Comparison of ENCODE assay signal across 9 cellular contexts in the genomic region with DNA sequence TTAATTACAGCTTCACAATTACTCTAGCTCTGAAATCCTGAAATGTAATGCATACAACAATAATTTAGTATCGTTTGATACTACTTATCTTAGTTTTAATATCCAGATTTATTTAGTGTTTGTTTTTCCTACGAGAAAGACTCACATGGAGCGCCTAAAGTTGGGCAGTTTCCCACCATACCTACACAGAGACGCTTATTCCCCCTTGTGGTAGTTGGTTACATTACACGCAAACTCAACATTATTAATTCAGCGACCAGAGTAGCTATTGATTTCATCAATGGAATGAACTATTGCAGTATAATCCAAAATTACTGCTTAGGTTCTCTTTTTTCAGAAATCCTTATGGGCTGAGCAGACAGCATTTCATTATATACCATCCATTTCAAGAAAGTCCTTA.
DNase-seq lines count a peak whose midpoint lies in the region; FAIRE-seq and TF ChIP-seq lines count a peak whose summit lies in the region.
"Had no signal": no experiment of that assay in that cellular context is flagged by ENCODE, and none has a peak within 500 bp of the region (broad histone marks: within the 10 kb centered on the region; RNA-seq: fewer than 3 reads in every experiment).

No MANE protein-coding gene starts in this region.

- TF ChIP-seq EP300 in H1 (IDR thresholded peaks at IDR 0.05; ENCODE audit: borderline replicate concordance in 1 of 2, low read depth in 2 of 2, low read length in 2 of 2): no peak

- TF ChIP-seq RAD21 in H1 (IDR thresholded peaks at IDR 0.05 in 1 of 2, conservative IDR thresholded peaks at IDR 0.05 in 1 of 2; ENCODE audit: low read depth in 2 of 2, low read length in 2 of 2): peak; percentile 77

- H3K79me2 ChIP-seq in H1 (ENCODE audit: control insufficient read depth in 1 of 2, insufficient read depth in 2 of 2, low read length in 2 of 2): no peaks in the 10 kb centered on the region

- no peak for TF ChIP-seq POLR2A in H1 (IDR thresholded peaks at IDR 0.05; ENCODE audit: control extremely low read depth in 1 of 2, low read depth in 2 of 2, low read length in 2 of 2)

- no peak overlapping the region for H2BK15ac ChIP-seq in H1 (ENCODE audit: low read length)

- H3K27me3 Mint-ChIP-seq in activated naive CD8-positive, alpha-beta T cell treated with anti-CD3 and anti-CD28 coated beads for 36 hours: no peaks in the 10 kb centered on the region
- H3K27me3 Mint-ChIP-seq: CD4-positive, alpha-beta memory T cell had no signal

- no peak overlapping the region for H3K27ac Mint-ChIP-seq in activated naive CD8-positive, alpha-beta T cell treated with anti-CD3 and anti-CD28 coated beads for 36 hours
- H3K27ac Mint-ChIP-seq: CD4-positive, alpha-beta memory T cell had no signal

- no peaks in the 10 kb centered on the region; a peak in 1 of 7 replicates for H3K4me1 ChIP-seq in H1 (replicated peaks in 1 of 4; ENCODE audit: control insufficient read depth in 3 of 4, insufficient read depth in 4 of 4, low read length in 3 of 4)
- no peaks in the 10 kb centered on the region for H3K4me1 ChIP-seq in tibial artery
- no peaks in the 10 kb centered on the region for H3K4me1 ChIP-seq in kidney (ENCODE audit: control insufficient read depth in 1 of 2, insufficient read depth in 1 of 2, low read depth in 1 of 2, low read length in 2 of 2)

- H2BK120ac ChIP-seq in H1 (replicated peaks; ENCODE audit: low read depth, low read length): no peak overlapping the region

- WGBS in H1 (ENCODE audit: extremely low coverage in 1 of 2, insufficient coverage in 1 of 2, insufficient read length in 1 of 2, insufficient replicate concordance in 2 of 2, low coverage in 1 of 2, low lambda C conversion rate in 2 of 2, missing lambda C conversion rate in 1 of 2), 2 experiments: 32% methylated on average over 6 of the region's 6 CpGs; no CpG with 5 or more reads in 1 of the 2 experiments

- no peak overlapping the region for H2BK20ac ChIP-seq in H1 (ENCODE audit: low read length)

- H2AFZ ChIP-seq in H1 (ENCODE audit: low read length): no peak overlapping the region

- H3K4me3 ChIP-seq in H1 (ENCODE audit: extremely low read depth in 1 of 4, insufficient read depth in 2 of 4, low read depth in 3 of 4, low read length in 4 of 4): no peak overlapping the region
- no peak overlapping the region for H3K4me3 ChIP-seq in tibial artery
- no peak overlapping the region for H3K4me3 ChIP-seq in kidney (ENCODE audit: low read length in 2 of 2)

- DNase-seq in NCI-H82 (lab: John Stamatoyannopoulos, UW) (peak; percentile 63), NCI-H82 treated with DMSO at 0.1 percent for 48 hours (lab: John Stamatoyannopoulos, UW; ENCODE audit: unreplicated experiment) (no peak), M059J (ENCODE audit: low read depth) (peak; percentile 15), H1 (ENCODE audit: low read depth in 1 of 2, low spot score in 2 of 2) (no peak), tibial artery (no peak), kidney (no peak)
- no peak for DNase-seq in activated naive CD8-positive, alpha-beta T cell treated with anti-CD3 and anti-CD28 coated beads for 36 hours
- DNase-seq in activated CD4-positive, alpha-beta T cell treated with anti-CD3 and anti-CD28 coated beads, Interleukin-2, amount 50 U/mL, for 4 hours: no peak
- DNase-seq: CD4-positive, alpha-beta memory T cell had no signal

- H3K9me3 Mint-ChIP-seq in activated naive CD8-positive, alpha-beta T cell treated with anti-CD3 and anti-CD28 coated beads for 36 hours: peaks cover 3% of the 10 kb centered on the region

- H3K4ac ChIP-seq in H1 (replicated peaks; ENCODE audit: insufficient read length, low read depth, low read length): no peak overlapping the region

- FAIRE-seq in H1 (lab: Jason Lieb, UNC) (peak; percentile 87), kidney (lab: Jason Lieb, UNC) (no peak)

- H2BK5ac ChIP-seq in H1 (ENCODE audit: low read depth, low read length): no peak overlapping the region

- H3K27ac ChIP-seq in H1 (ENCODE audit: low read depth, low read length) (no peak overlapping the region), tibial artery (no peak overlapping the region), kidney (ENCODE audit: low read depth in 2 of 2, low read length in 2 of 2) (no peak overlapping the region)

- no peak overlapping the region for H4K5ac ChIP-seq in H1 (ENCODE audit: insufficient read length, low read depth, low read length)

- no peak overlapping the region for H2AK5ac ChIP-seq in H1 (ENCODE audit: low read depth, low read length)

- CTCF ChIA-PET in H1 (lab: Charles Lee; ENCODE audit: partially characterized antibody): interaction anchor here (0.6 to 3.0 kb wide), 43 partner anchors 9 to 1920 kb away, joined by 3 to 27 read pairs (median 4); no protein-coding TSS in a partner anchor

- H3K9me3 ChIP-seq in H1 (ENCODE audit: insufficient read depth in 2 of 2, low read depth in 1 of 2, low read length in 1 of 2) (no peaks in the 10 kb centered on the region), tibial artery (no peaks in the 10 kb centered on the region), kidney (ENCODE audit: control insufficient read depth in 1 of 2, low read length in 2 of 2) (no peaks in the 10 kb centered on the region)

- H3K79me1 ChIP-seq in H1 (ENCODE audit: low read depth, low read length): no peaks in the 10 kb centered on the region

- no peak overlapping the region for H3K14ac ChIP-seq in H1 (ENCODE audit: insufficient read length)

- H4K91ac ChIP-seq in H1 (replicated peaks; ENCODE audit: insufficient read length, low read length): no peak overlapping the region

- no peaks in the 10 kb centered on the region for H4K20me1 ChIP-seq in H1 (replicated peaks in 1 of 2; ENCODE audit: control insufficient read depth in 1 of 2, insufficient read depth in 2 of 2, low read length in 2 of 2)

- TF ChIP-seq CTCF in H1 (IDR thresholded peaks at IDR 0.05; ENCODE audit: control extremely low read depth in 1 of 3, insufficient read depth in 1 of 3, low read depth in 1 of 3, low read length in 3 of 3) (peak in 2 of 3 experiments; percentile 65; a peak in 3 of 4 replicates), tibial artery (IDR thresholded peaks at IDR 0.05) (peak; percentile 31 to 32), kidney (IDR thresholded peaks at IDR 0.05; ENCODE audit: borderline replicate concordance, extremely low read depth, insufficient read depth) (no peak)

- no peak overlapping the region for H3K56ac ChIP-seq in H1 (replicated peaks; ENCODE audit: insufficient read length, low read depth, low read length)

- no peak overlapping the region for H2BK12ac ChIP-seq in H1 (ENCODE audit: low read depth, low read length)

- no peaks in the 10 kb centered on the region for H3K36me3 Mint-ChIP-seq in activated naive CD8-positive, alpha-beta T cell treated with anti-CD3 and anti-CD28 coated beads for 36 hours
- H3K36me3 Mint-ChIP-seq: CD4-positive, alpha-beta memory T cell had no signal

- no peak overlapping the region for H3K4me2 ChIP-seq in H1 (ENCODE audit: insufficient read depth in 1 of 2, low read depth in 2 of 2, low read length in 2 of 2)

- H3K23me2 ChIP-seq in H1 (ENCODE audit: low read depth, low read length): no peaks in the 10 kb centered on the region

- POLR2A ChIA-PET in H1 (lab: Charles Lee; ENCODE audit: partially characterized antibody): no interaction called here

- no peaks in the 10 kb centered on the region for H3K27me3 ChIP-seq in H1 (replicated peaks in 1 of 4; ENCODE audit: control insufficient read depth in 3 of 4, extremely low read depth in 1 of 4, insufficient read depth in 3 of 4, low read length in 3 of 4)
- no peaks in the 10 kb centered on the region for H3K27me3 ChIP-seq in tibial artery

- intact Hi-C loops in tibial artery (cut with DNase I; ENCODE audit: low total_unique reads): no loop called here
- intact Hi-C loops in kidney (cut with DNase I): no loop called here

- H3K9ac ChIP-seq in H1 (replicated peaks in 1 of 4; ENCODE audit: extremely low read depth in 1 of 4, low read depth in 3 of 4, low read length in 3 of 4) (no peak overlapping the region), kidney (ENCODE audit: low read length in 2 of 2) (no peak overlapping the region)

- no peak overlapping the region for H3K4me3 Mint-ChIP-seq in activated naive CD8-positive, alpha-beta T cell treated with anti-CD3 and anti-CD28 coated beads for 36 hours
- H3K4me3 Mint-ChIP-seq: CD4-positive, alpha-beta memory T cell had no signal

- H3K36me3 ChIP-seq in H1 (ENCODE audit: control insufficient read depth in 2 of 4, insufficient read depth in 4 of 4, low read length in 3 of 4) (no peaks in the 10 kb centered on the region), tibial artery (no peaks in the 10 kb centered on the region), kidney (ENCODE audit: control insufficient read depth in 1 of 2, insufficient read depth in 2 of 2, low read length in 2 of 2) (no peaks in the 10 kb centered on the region)

- no peaks in the 10 kb centered on the region for H3K4me1 Mint-ChIP-seq in activated naive CD8-positive, alpha-beta T cell treated with anti-CD3 and anti-CD28 coated beads for 36 hours
- H3K4me1 Mint-ChIP-seq: CD4-positive, alpha-beta memory T cell had no signal

- H3K18ac ChIP-seq in H1 (ENCODE audit: extremely low read depth, low read length): no peak overlapping the region

- no peak overlapping the region for H3K23ac ChIP-seq in H1 (ENCODE audit: insufficient read length)

- H4K8ac ChIP-seq in H1 (ENCODE audit: extremely low read depth, insufficient read depth, low read length): no peak overlapping the region

TF ChIP-seq in H1, 55 proteins besides CTCF, POLR2A, EP300 and RAD21 (continues in another document):
- TF ChIP-seq GABPA (IDR thresholded peaks at IDR 0.05; ENCODE audit: borderline replicate concordance, insufficient read depth, low read length): no peak
- no peak for TF ChIP-seq RNF2 (IDR thresholded peaks at IDR 0.05; ENCODE audit: borderline replicate concordance, low read depth, low read length, missing control alignments, poor library complexity, severe bottlenecking)
- no peak for TF ChIP-seq E2F6 (IDR thresholded peaks at IDR 0.05)
- TF ChIP-seq USF2 (IDR thresholded peaks at IDR 0.05; ENCODE audit: low read length): no peak
- no peak for TF ChIP-seq CEBPB (IDR thresholded peaks at IDR 0.05; ENCODE audit: low read depth, low read length)
- TF ChIP-seq SAP30 (IDR thresholded peaks at IDR 0.05; ENCODE audit: insufficient read depth, insufficient replicate concordance, low read length): no peak
- TF ChIP-seq CHD2 (IDR thresholded peaks at IDR 0.05; ENCODE audit: low read length): no peak

Comparison
In these comparisons a context has a peak if more than half of its experiments do, and no peak if none do; other contexts are left out.
1. DNase-seq: peak in NCI-H82 (single experiment) and M059J (single experiment); none in NCI-H82 treated with DMSO at 0.1 percent for 48 hours (single experiment), H1 (0 of 2), tibial artery (0 of 2), kidney (single experiment), activated naive CD8-positive, alpha-beta T cell treated with anti-CD3 and anti-CD28 coated beads for 36 hours (single experiment) and activated CD4-positive, alpha-beta T cell treated with anti-CD3 and anti-CD28 coated beads, Interleukin-2, amount 50 U/mL, for 4 hours (0 of 2).